Comparison of ENCODE assay signal across 8 cellular contexts in the genomic region with DNA sequence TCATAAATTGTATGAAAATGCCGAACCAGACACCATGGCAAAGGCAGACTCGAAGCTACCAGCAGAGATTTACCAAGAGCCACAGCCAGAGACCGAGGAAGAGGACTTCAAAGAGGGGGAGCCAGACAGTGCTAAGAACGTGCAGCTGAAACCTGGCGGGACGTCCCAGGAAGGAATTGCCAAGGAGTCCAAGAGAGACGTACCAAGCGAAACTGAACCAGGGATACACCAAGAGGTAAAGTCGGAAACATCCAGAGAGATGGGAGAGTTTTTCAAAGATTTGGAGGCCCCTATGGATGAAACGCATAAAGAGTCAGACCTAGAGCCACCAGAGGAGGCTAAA. TPM values are rescaled to one million over a fixed set of nuclear protein-coding genes. Genes with fewer than 3 reads are reported as not detected.
A peak's percentile ranks its signal among the peaks of the same experiment; 100 is the strongest.
DNase-seq lines count a peak whose midpoint lies in the region; ATAC-seq and TF ChIP-seq lines count a peak whose summit lies in the region.

No MANE protein-coding gene starts in this region.

- peak overlapping the region; percentile 86 for H3K9ac ChIP-seq in PC-3 (ENCODE audit: low read length)

- H3K4me1 ChIP-seq in PC-3 (ENCODE audit: insufficient read depth, low read length) = peaks cover 24% of the 10 kb centered on the region

- H2AFZ ChIP-seq in PC-3 (ENCODE audit: low read length) = peak overlapping the region; percentile 98

- ATAC-seq in PC-3 (peak; percentile 26), HG03025 (IDR thresholded peaks at IDR 0.05; ENCODE audit: low FRiP score, unreplicated experiment) (no peak)

- H3K27ac ChIP-seq in PC-3 (ENCODE audit: low read length) = no peak overlapping the region

- TF ChIP-seq CTCF in GM12864 (IDR thresholded peaks at IDR 0.05; ENCODE audit: low read depth, low read length, missing control alignments) (no peak), PC-3 (conservative IDR thresholded peaks at IDR 0.05; ENCODE audit: low read depth, low read length) (no peak), fibroblast of villous mesenchyme (IDR thresholded peaks at IDR 0.05; ENCODE audit: insufficient read depth, low read depth, low read length) (no peak), retinal pigment epithelial cell (conservative IDR thresholded peaks at IDR 0.05; ENCODE audit: low read depth, low read length) (no peak)

- no peaks in the 10 kb centered on the region for H3K9me3 ChIP-seq in PC-3 (ENCODE audit: low read length)

- H3K9me2 ChIP-seq in PC-3 (replicated peaks; ENCODE audit: low read length) = no peaks in the 10 kb centered on the region

- H3F3A ChIP-seq in PC-3 (ENCODE audit: low read length, unreplicated experiment) = no peaks in the 10 kb centered on the region

- no peak for DNase-seq in GM12864 (ENCODE audit: low read depth)
- no peak for DNase-seq in PC-3
- DNase-seq in fibroblast of villous mesenchyme (ENCODE audit: low read depth) = no peak
- DNase-seq in retinal pigment epithelial cell (ENCODE audit: low read depth) = no peak
- no peak for DNase-seq in DMS 273 (lab: John Stamatoyannopoulos, UW; ENCODE audit: unreplicated experiment)
- DNase-seq in central memory CD4-positive, alpha-beta T cell = no peak
- no peak for DNase-seq in NAMALWA (ENCODE audit: low spot score)

- intact Hi-C loops in PC-3 (cut with micrococcal nuclease) = loop anchor here (1.0 to 2.0 kb wide), 2 partner anchors 57 to 80 kb away; a partner anchor contains a TSS

- H3K36me3 ChIP-seq in PC-3 (ENCODE audit: low read depth, low read length) = no peaks in the 10 kb centered on the region

- H3K4me2 ChIP-seq in PC-3 (ENCODE audit: low read length) = peak overlapping the region; percentile 92

- peak overlapping the region; percentile 71 for H3K4me3 ChIP-seq in GM12864 (ENCODE audit: low read depth, low read length)
- peak overlapping the region; percentile 92 for H3K4me3 ChIP-seq in PC-3 (ENCODE audit: low read length)
- peak overlapping the region; percentile 93 for H3K4me3 ChIP-seq in fibroblast of villous mesenchyme (ENCODE audit: low read depth, low read length)
- H3K4me3 ChIP-seq in retinal pigment epithelial cell (ENCODE audit: low read length) = peak overlapping the region; percentile 92

- H4K20me1 ChIP-seq in PC-3 (ENCODE audit: low read length) = no peaks in the 10 kb centered on the region

- CTCF ChIA-PET in PC-3 (lab: Charles Lee) = interaction anchor here (0.6 to 1.3 kb wide), 2 partner anchors 62 to 164 kb away, joined by 3 to 4 read pairs; no protein-coding TSS in a partner anchor

- H3K79me2 ChIP-seq in PC-3 (ENCODE audit: low read length) = peaks cover 35% of the 10 kb centered on the region

- POLR2A ChIA-PET in PC-3 (lab: Charles Lee; ENCODE audit: unreplicated experiment) = interaction anchor here (0.5 to 1.1 kb wide), 4 partner anchors 17 to 188 kb away, joined by 3 to 27 read pairs (median 4); a partner anchor contains a TSS

- BruUV-seq in PC-3 (replicated peaks; lab: Mats Ljungman, UMichigan) = TSS peak; percentile 75

- no peaks in the 10 kb centered on the region for H3K27me3 ChIP-seq in PC-3 (ENCODE audit: low read length)

RNA-seq across cellular contexts. Expression of a gene that starts 0.3 kb away (rescaled TPM):
- total RNA-seq in PC-3 (2014; rRNA removed) (1.2 and 6.2 TPM in 2 replicates), fibroblast of villous mesenchyme (1.3 and 1.6 TPM in 2 replicates)

RNA-seq across cellular contexts. Expression of a gene that starts 0.6 kb away (rescaled TPM):
- total RNA-seq in PC-3 (2014; rRNA removed) (16.8 and 17.8 TPM in 2 replicates), fibroblast of villous mesenchyme (9.3 and 12.5 TPM in 2 replicates)

RNA-seq across cellular contexts. Expression of a gene that starts 45.9 kb away (rescaled TPM):
- total RNA-seq in PC-3 (2014; rRNA removed) (0.33 and 0.46 TPM in 2 replicates), fibroblast of villous mesenchyme (under 0.01 TPM in 2 replicates)

RNA-seq across cellular contexts. Expression of a gene that starts 56.6 kb away (rescaled TPM):
- total RNA-seq in PC-3 (2014; rRNA removed) (49.9 and 57.4 TPM in 2 replicates), fibroblast of villous mesenchyme (22.0 and 37.4 TPM in 2 replicates)

RNA-seq across cellular contexts. Expression of a gene that starts 56.8 kb away (rescaled TPM):
- total RNA-seq in PC-3 (2014; rRNA removed) (57.6 and 67.6 TPM in 2 replicates), fibroblast of villous mesenchyme (17.7 and 18.1 TPM in 2 replicates)
